ENCODE assay signal across 27 cellular contexts in the genomic region with DNA sequence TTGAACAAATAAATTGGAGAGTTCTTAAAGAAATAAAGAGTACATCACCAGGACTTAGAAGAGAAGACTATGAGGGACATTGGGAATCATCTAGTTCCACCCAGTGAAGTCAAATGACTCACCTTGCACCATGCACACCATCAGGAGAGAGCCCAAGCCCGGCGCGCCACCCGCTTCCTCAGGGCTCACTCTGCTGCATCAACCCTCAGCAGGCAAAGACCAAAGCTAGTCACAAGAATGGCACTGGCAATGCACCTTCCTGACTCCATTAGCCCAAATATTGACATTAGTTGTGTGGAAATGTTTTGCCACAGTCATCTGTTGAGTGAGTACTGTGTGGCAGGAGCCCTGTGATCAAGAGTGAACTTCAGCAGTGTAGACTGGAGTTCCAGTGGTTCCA. TPM values are rescaled to one million over a fixed set of nuclear protein-coding genes. Genes with fewer than 3 reads are reported as not detected.
"Had no signal": no experiment of that assay in that cellular context is flagged by ENCODE, and none has a peak within 500 bp of the region (broad histone marks: within the 10 kb centered on the region; RNA-seq: fewer than 3 reads in every experiment).

No MANE protein-coding gene starts in this region.

- H3K36me3 Mint-ChIP-seq: naive thymus-derived CD8-positive, alpha-beta T cell had no signal

- H3K4me1 ChIP-seq: lower lobe of right lung, psoas muscle, right lobe of liver, testis, tibial artery had no signal

- H3K27me3 ChIP-seq: ovary, right lobe of liver, testis, upper lobe of left lung had no signal

- H3K27ac Mint-ChIP-seq: naive thymus-derived CD8-positive, alpha-beta T cell had no signal

- H3K4me3 ChIP-seq: coronary artery, lower lobe of right lung, ovary, psoas muscle, right lobe of liver, testis, tibial artery, upper lobe of left lung had no signal

- FAIRE-seq: frontal cortex, keratinocyte, small intestine, urothelium cell line had no signal

- H3K9me3 Mint-ChIP-seq: naive thymus-derived CD8-positive, alpha-beta T cell; nephron progenitor cell had no signal

- DNase-seq: dermis blood vessel endothelial cell; effector memory CD4-positive, alpha-beta T cell; erythroblast; left ventricle myocardium superior; lower lobe of right lung; naive thymus-derived CD8-positive, alpha-beta T cell; nephron progenitor cell; occipital lobe; ovary; posterior cingulate gyrus; psoas muscle; retina; right lobe of liver; small intestine; stimulated activated CD4-positive, alpha-beta T cell treated with anti-CD3 and anti-CD28 coated beads, Interleukin-15, amount 100 ng/mL, for 24 hours; stimulated activated CD4-positive, alpha-beta T cell treated with anti-CD3 and anti-CD28 coated beads, Interleukin-2, amount 100 ng/mL, for 48 hours; stimulated activated CD8-positive, alpha-beta memory T cell treated with anti-CD3 and anti-CD28 coated beads, Interleukin-4, amount 100 ng/mL, for 48 hours; stimulated activated naive CD4-positive, alpha-beta T cell; substantia nigra; testis; tibial artery had no signal

- H3K27ac ChIP-seq: coronary artery, lower lobe of right lung, ovary, psoas muscle, right lobe of liver, testis, tibial artery, upper lobe of left lung had no signal

- H3K4me3 Mint-ChIP-seq: naive thymus-derived CD8-positive, alpha-beta T cell; nephron progenitor cell had no signal

- ATAC-seq: left ventricle myocardium superior; lower lobe of right lung; naive thymus-derived CD8-positive, alpha-beta T cell; psoas muscle had no signal

- H3K9me3 ChIP-seq: lower lobe of right lung, ovary, psoas muscle, right lobe of liver, testis, tibial artery, upper lobe of left lung had no signal

- H3K36me3 ChIP-seq: lower lobe of right lung, ovary, right lobe of liver, tibial artery, upper lobe of left lung had no signal

RNA-seq across cellular contexts. Expression of a gene that starts 7.1 kb away (rescaled TPM):
- total RNA-seq: dermis blood vessel endothelial cell; left ventricle myocardium superior; mesenteric fat pad; naive thymus-derived CD8-positive, alpha-beta T cell; psoas muscle had no signal
- polyA plus RNA-seq: naive thymus-derived CD8-positive, alpha-beta T cell; psoas muscle had no signal
